2 cellular contexts compared by ENCODE assay signal in the genomic region with DNA sequence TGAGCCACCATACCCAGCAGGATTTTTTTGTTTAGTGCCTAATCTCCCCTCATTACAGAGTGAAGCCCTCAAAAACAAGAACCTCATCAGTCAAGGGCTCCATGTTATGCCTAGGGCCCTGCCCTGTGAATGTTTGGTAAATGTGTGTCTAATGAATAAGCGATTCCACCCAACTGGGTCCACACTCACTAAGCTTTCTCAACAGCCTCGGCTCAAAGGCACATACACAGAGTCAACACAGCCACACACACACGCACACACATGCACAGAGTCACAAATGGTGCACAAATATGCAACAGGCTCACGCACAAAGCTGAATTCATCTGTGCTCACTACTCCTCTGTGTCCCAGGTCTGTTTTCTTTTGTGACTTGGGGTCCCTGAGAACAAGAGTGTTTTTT.
TF ChIP-seq lines count a peak whose summit lies in the region.

No MANE protein-coding gene starts in this region.

TF ChIP-seq in HEK293, 187 proteins besides CTCF, POLR2A, EP300 and RAD21:
- TF ChIP-seq SCRT1 (tag by site-specific recombination; IDR thresholded peaks at IDR 0.05; ENCODE audit: borderline replicate concordance), result no peak
- TF ChIP-seq ZNF169 (tag by site-specific recombination; IDR thresholded peaks at IDR 0.05), result no peak
- no peak for TF ChIP-seq GLIS2 (tag by site-specific recombination; IDR thresholded peaks at IDR 0.05)
- no peak for TF ChIP-seq ZNF776 (tag by site-specific recombination; IDR thresholded peaks at IDR 0.05; ENCODE audit: borderline replicate concordance)
- TF ChIP-seq SCRT2 (tag by site-specific recombination; IDR thresholded peaks at IDR 0.05), result peak; percentile 13; the same call in 1 of the 2 replicates
- no peak for TF ChIP-seq ZNF596 (tag by site-specific recombination; IDR thresholded peaks at IDR 0.05)

TF ChIP-seq in H1, 55 proteins besides CTCF, POLR2A, EP300 and RAD21:
- TF ChIP-seq NRF1 (IDR thresholded peaks at IDR 0.05; ENCODE audit: low read depth, low read length) (no peak), SP1 (IDR thresholded peaks at IDR 0.05; ENCODE audit: low read depth, low read length) (no peak), POLR2AphosphoS5 (IDR thresholded peaks at IDR 0.05; ENCODE audit: low read depth, low read length) (no peak), SP4 (IDR thresholded peaks at IDR 0.05; ENCODE audit: low read length) (no peak)
- TF ChIP-seq, protein P1, sequence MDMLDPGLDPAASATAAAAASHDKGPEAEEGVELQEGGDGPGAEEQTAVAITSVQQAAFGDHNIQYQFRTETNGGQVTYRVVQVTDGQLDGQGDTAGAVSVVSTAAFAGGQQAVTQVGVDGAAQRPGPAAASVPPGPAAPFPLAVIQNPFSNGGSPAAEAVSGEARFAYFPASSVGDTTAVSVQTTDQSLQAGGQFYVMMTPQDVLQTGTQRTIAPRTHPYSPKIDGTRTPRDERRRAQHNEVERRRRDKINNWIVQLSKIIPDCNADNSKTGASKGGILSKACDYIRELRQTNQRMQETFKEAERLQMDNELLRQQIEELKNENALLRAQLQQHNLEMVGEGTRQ (IDR thresholded peaks at IDR 0.05; ENCODE audit: low read length), result no peak
- TF ChIP-seq, protein P2, sequence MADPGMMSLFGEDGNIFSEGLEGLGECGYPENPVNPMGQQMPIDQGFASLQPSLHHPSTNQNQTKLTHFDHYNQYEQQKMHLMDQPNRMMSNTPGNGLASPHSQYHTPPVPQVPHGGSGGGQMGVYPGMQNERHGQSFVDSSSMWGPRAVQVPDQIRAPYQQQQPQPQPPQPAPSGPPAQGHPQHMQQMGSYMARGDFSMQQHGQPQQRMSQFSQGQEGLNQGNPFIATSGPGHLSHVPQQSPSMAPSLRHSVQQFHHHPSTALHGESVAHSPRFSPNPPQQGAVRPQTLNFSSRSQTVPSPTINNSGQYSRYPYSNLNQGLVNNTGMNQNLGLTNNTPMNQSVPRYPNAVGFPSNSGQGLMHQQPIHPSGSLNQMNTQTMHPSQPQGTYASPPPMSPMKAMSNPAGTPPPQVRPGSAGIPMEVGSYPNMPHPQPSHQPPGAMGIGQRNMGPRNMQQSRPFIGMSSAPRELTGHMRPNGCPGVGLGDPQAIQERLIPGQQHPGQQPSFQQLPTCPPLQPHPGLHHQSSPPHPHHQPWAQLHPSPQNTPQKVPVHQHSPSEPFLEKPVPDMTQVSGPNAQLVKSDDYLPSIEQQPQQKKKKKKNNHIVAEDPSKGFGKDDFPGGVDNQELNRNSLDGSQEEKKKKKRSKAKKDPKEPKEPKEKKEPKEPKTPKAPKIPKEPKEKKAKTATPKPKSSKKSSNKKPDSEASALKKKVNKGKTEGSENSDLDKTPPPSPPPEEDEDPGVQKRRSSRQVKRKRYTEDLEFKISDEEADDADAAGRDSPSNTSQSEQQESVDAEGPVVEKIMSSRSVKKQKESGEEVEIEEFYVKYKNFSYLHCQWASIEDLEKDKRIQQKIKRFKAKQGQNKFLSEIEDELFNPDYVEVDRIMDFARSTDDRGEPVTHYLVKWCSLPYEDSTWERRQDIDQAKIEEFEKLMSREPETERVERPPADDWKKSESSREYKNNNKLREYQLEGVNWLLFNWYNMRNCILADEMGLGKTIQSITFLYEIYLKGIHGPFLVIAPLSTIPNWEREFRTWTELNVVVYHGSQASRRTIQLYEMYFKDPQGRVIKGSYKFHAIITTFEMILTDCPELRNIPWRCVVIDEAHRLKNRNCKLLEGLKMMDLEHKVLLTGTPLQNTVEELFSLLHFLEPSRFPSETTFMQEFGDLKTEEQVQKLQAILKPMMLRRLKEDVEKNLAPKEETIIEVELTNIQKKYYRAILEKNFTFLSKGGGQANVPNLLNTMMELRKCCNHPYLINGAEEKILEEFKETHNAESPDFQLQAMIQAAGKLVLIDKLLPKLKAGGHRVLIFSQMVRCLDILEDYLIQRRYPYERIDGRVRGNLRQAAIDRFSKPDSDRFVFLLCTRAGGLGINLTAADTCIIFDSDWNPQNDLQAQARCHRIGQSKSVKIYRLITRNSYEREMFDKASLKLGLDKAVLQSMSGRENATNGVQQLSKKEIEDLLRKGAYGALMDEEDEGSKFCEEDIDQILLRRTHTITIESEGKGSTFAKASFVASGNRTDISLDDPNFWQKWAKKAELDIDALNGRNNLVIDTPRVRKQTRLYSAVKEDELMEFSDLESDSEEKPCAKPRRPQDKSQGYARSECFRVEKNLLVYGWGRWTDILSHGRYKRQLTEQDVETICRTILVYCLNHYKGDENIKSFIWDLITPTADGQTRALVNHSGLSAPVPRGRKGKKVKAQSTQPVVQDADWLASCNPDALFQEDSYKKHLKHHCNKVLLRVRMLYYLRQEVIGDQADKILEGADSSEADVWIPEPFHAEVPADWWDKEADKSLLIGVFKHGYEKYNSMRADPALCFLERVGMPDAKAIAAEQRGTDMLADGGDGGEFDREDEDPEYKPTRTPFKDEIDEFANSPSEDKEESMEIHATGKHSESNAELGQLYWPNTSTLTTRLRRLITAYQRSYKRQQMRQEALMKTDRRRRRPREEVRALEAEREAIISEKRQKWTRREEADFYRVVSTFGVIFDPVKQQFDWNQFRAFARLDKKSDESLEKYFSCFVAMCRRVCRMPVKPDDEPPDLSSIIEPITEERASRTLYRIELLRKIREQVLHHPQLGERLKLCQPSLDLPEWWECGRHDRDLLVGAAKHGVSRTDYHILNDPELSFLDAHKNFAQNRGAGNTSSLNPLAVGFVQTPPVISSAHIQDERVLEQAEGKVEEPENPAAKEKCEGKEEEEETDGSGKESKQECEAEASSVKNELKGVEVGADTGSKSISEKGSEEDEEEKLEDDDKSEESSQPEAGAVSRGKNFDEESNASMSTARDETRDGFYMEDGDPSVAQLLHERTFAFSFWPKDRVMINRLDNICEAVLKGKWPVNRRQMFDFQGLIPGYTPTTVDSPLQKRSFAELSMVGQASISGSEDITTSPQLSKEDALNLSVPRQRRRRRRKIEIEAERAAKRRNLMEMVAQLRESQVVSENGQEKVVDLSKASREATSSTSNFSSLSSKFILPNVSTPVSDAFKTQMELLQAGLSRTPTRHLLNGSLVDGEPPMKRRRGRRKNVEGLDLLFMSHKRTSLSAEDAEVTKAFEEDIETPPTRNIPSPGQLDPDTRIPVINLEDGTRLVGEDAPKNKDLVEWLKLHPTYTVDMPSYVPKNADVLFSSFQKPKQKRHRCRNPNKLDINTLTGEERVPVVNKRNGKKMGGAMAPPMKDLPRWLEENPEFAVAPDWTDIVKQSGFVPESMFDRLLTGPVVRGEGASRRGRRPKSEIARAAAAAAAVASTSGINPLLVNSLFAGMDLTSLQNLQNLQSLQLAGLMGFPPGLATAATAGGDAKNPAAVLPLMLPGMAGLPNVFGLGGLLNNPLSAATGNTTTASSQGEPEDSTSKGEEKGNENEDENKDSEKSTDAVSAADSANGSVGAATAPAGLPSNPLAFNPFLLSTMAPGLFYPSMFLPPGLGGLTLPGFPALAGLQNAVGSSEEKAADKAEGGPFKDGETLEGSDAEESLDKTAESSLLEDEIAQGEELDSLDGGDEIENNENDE (IDR thresholded peaks at IDR 0.05; ENCODE audit: insufficient replicate concordance, low read length), result no peak
